Comparison of ENCODE assay signal across 23 cellular contexts in genomic region chr2:119360423-119360966, GRCh38. TPM values are rescaled to one million over a fixed set of nuclear protein-coding genes. Genes with fewer than 3 reads are reported as not detected.
A peak's percentile ranks its signal among the peaks of the same experiment; 100 is the strongest.
DNase-seq lines count a peak whose midpoint lies in the region; ATAC-seq, FAIRE-seq and TF ChIP-seq lines count a peak whose summit lies in the region.
"Had no signal": no experiment of that assay in that cellular context is flagged by ENCODE, and none has a peak within 500 bp of the region (broad histone marks: within the 10 kb centered on the region; RNA-seq: fewer than 3 reads in every experiment).

No MANE protein-coding gene starts in this region.

- intact Hi-C loops in activated CD8-positive, alpha-beta T cell treated with anti-CD3 and anti-CD28 coated beads for 36 hours (cut with micrococcal nuclease): no loop called here
- intact Hi-C loops in IMR-90 (cut with micrococcal nuclease) (no loop called here), K562 (cut with micrococcal nuclease) (no loop called here), posterior cingulate gyrus (cut with DNase I) (no loop called here)

- H2BK15ac ChIP-seq in IMR-90 (ENCODE audit: low read depth, low read length) (no peak overlapping the region), H9 (ENCODE audit: low read depth, low read length) (no peak overlapping the region)

- H3K23me2 ChIP-seq in H9 (ENCODE audit: insufficient read length, low read depth, low read length, poor library complexity, severe bottlenecking): no peaks in the 10 kb centered on the region

- H3K4me2 ChIP-seq in A549 (no peak overlapping the region), IMR-90 (ENCODE audit: low read depth, low read length) (no peak overlapping the region), K562 (ENCODE audit: insufficient read depth, low read length) (no peak overlapping the region), H9 (ENCODE audit: insufficient read depth, insufficient read length, low read length) (no peak overlapping the region)

- H3K27me3 ChIP-seq in IMR-90 (ENCODE audit: control insufficient read depth, insufficient read depth, low read length): no peaks in the 10 kb centered on the region
- H3K27me3 ChIP-seq in K562 (ENCODE audit: control insufficient read depth in 2 of 2, insufficient read depth in 2 of 2, low read length in 2 of 2): no peaks in the 10 kb centered on the region
- H3K27me3 ChIP-seq in H9 (ENCODE audit: insufficient read depth, low read length): no peaks in the 10 kb centered on the region
- H3K27me3 ChIP-seq: BLaER1 treated with 17β-estradiol and CSF1 and Interleukin-3, amounts not matched to agents 10 nM and 100 nM had no signal

- TF ChIP-seq RAD21 in A549 (conservative IDR thresholded peaks at IDR 0.05 in 1 of 2, IDR thresholded peaks at IDR 0.05 in 1 of 2) (no peak), IMR-90 (IDR thresholded peaks at IDR 0.05; ENCODE audit: low read length) (no peak), K562 (CRISPR knock-in tag; conservative IDR thresholded peaks at IDR 0.05 in 1 of 2, IDR thresholded peaks at IDR 0.05 in 1 of 2) (no peak)

- BruUV-seq in IMR-90 (replicated peaks; lab: Mats Ljungman, UMichigan) (no TSS peak), K562 (replicated peaks; lab: Mats Ljungman, UMichigan) (no TSS peak)

- peaks cover 38% of the 10 kb centered on the region for H3K4me1 Mint-ChIP-seq in activated CD8-positive, alpha-beta T cell treated with anti-CD3 and anti-CD28 coated beads for 36 hours (ENCODE audit: low read depth)
- peaks cover 16% of the 10 kb centered on the region for H3K4me1 Mint-ChIP-seq in activated CD8-positive, alpha-beta T cell treated with anti-CD3 and anti-CD28 coated beads, Interleukin-2, amount 10 ng/mL, durations not matched to agents 7 days and 5 days (ENCODE audit: low read depth)
- H3K4me1 Mint-ChIP-seq in H9: peaks cover 15 to 17% of the 10 kb centered on the region in 2 experiments

- H3K9me3 ChIP-seq in A549 (no peaks in the 10 kb centered on the region), IMR-90 (ENCODE audit: control insufficient read depth, insufficient read depth, low read length) (no peaks in the 10 kb centered on the region), K562 (replicated peaks; ENCODE audit: control insufficient read depth, insufficient read depth, low read depth, low read length) (no peaks in the 10 kb centered on the region), H9 (ENCODE audit: control insufficient read depth, low read depth, low read length) (no peaks in the 10 kb centered on the region)
- H3K9me3 ChIP-seq: Caco-2 had no signal

- H3K14ac ChIP-seq in IMR-90 (replicated peaks; ENCODE audit: low read depth, low read length) (no peak overlapping the region), H9 (ENCODE audit: insufficient read depth, low read length) (no peak overlapping the region)

- no peak overlapping the region for H2BK20ac ChIP-seq in IMR-90 (ENCODE audit: low read depth, low read length)
- H2BK20ac ChIP-seq in H9 (ENCODE audit: low read depth, low read length, poor library complexity, severe bottlenecking): no peak overlapping the region

- no peaks in the 10 kb centered on the region for H3K9me3 Mint-ChIP-seq in activated CD8-positive, alpha-beta T cell treated with anti-CD3 and anti-CD28 coated beads for 36 hours
- H3K9me3 Mint-ChIP-seq in activated CD8-positive, alpha-beta T cell treated with anti-CD3 and anti-CD28 coated beads, Interleukin-2, amount 10 ng/mL, durations not matched to agents 7 days and 5 days (ENCODE audit: insufficient read depth): no peaks in the 10 kb centered on the region
- no peaks in the 10 kb centered on the region for H3K9me3 Mint-ChIP-seq in H9
- H3K9me3 Mint-ChIP-seq: CD4-positive, alpha-beta T cell; CD8-positive, alpha-beta T cell had no signal

- no peak overlapping the region for H3K27ac Mint-ChIP-seq in activated CD8-positive, alpha-beta T cell treated with anti-CD3 and anti-CD28 coated beads for 36 hours
- no peak overlapping the region for H3K27ac Mint-ChIP-seq in activated CD8-positive, alpha-beta T cell treated with anti-CD3 and anti-CD28 coated beads, Interleukin-2, amount 10 ng/mL, durations not matched to agents 7 days and 5 days
- H3K27ac Mint-ChIP-seq in H9: no peak overlapping the region
- H3K27ac Mint-ChIP-seq: B cell; CD4-positive, alpha-beta T cell; CD8-positive, alpha-beta T cell had no signal

- peak; percentile 30 for ATAC-seq in activated CD8-positive, alpha-beta T cell treated with anti-CD3 and anti-CD28 coated beads for 36 hours
- ATAC-seq in activated CD8-positive, alpha-beta T cell treated with anti-CD3 and anti-CD28 coated beads, Interleukin-2, amount 10 ng/mL, durations not matched to agents 7 days and 5 days: no peak
- ATAC-seq in A549 (no peak), IMR-90 (ENCODE audit: low read depth) (no peak), K562 (no peak)
- ATAC-seq: CD8-positive, alpha-beta T cell had no signal

- H2AK5ac ChIP-seq in IMR-90 (ENCODE audit: low read depth, low read length) (no peak overlapping the region), H9 (ENCODE audit: insufficient read length, low read length) (no peak overlapping the region)

- H3K9me1 ChIP-seq in IMR-90 (ENCODE audit: insufficient read depth, low read length) (no peaks in the 10 kb centered on the region), K562 (ENCODE audit: control insufficient read depth, insufficient read depth, low read length) (no peaks in the 10 kb centered on the region)

- no peak overlapping the region for H3T11ph ChIP-seq in H9 (ENCODE audit: low read length)

- H3K4me3 Mint-ChIP-seq in activated CD8-positive, alpha-beta T cell treated with anti-CD3 and anti-CD28 coated beads for 36 hours: no peak overlapping the region
- H3K4me3 Mint-ChIP-seq in activated CD8-positive, alpha-beta T cell treated with anti-CD3 and anti-CD28 coated beads, Interleukin-2, amount 10 ng/mL, durations not matched to agents 7 days and 5 days: no peak overlapping the region
- H3K4me3 Mint-ChIP-seq in H9: no peak overlapping the region
- H3K4me3 Mint-ChIP-seq: B cell; CD4-positive, alpha-beta T cell; CD8-positive, alpha-beta T cell had no signal

- H3K79me2 ChIP-seq in K562 (ENCODE audit: control insufficient read depth, insufficient read depth, low read length) (peaks cover 7% of the 10 kb centered on the region; the same call in 2 of the 3 replicates), H9 (ENCODE audit: insufficient read depth, low read length) (no peaks in the 10 kb centered on the region)

- no peak for TF ChIP-seq EP300 in A549 (IDR thresholded peaks at IDR 0.05)
- no peak for TF ChIP-seq EP300 in K562 (IDR thresholded peaks at IDR 0.05; ENCODE audit: low read length)

- H4K20me1 ChIP-seq in IMR-90 (ENCODE audit: insufficient read depth, low read length) (no peaks in the 10 kb centered on the region), K562 (replicated peaks; ENCODE audit: control insufficient read depth, insufficient read depth, low read length) (no peaks in the 10 kb centered on the region), H9 (ENCODE audit: control insufficient read depth, insufficient read depth, insufficient read length) (no peaks in the 10 kb centered on the region)
- H4K20me1 ChIP-seq: BLaER1 treated with 17β-estradiol and CSF1 and Interleukin-3, amounts not matched to agents 10 nM and 100 nM had no signal

- H3K4ac ChIP-seq in IMR-90 (ENCODE audit: low read depth, low read length) (no peak overlapping the region), H9 (ENCODE audit: low read depth, low read length) (no peak overlapping the region)

- H3K36me3 Mint-ChIP-seq in activated CD8-positive, alpha-beta T cell treated with anti-CD3 and anti-CD28 coated beads for 36 hours (ENCODE audit: low read depth): peaks cover 2% of the 10 kb centered on the region
- H3K36me3 Mint-ChIP-seq in activated CD8-positive, alpha-beta T cell treated with anti-CD3 and anti-CD28 coated beads, Interleukin-2, amount 10 ng/mL, durations not matched to agents 7 days and 5 days (ENCODE audit: low read depth): peaks cover 6% of the 10 kb centered on the region
- no peaks in the 10 kb centered on the region; a peak in 1 of 7 replicates for H3K36me3 Mint-ChIP-seq in H9 (ENCODE audit: insufficient read depth in 1 of 3, low read depth in 3 of 3)
- H3K36me3 Mint-ChIP-seq: CD8-positive, alpha-beta T cell had no signal

- H2BK120ac ChIP-seq in IMR-90 (ENCODE audit: low read depth, low read length) (no peak overlapping the region), H9 (ENCODE audit: low read depth, low read length, poor library complexity, severe bottlenecking) (no peak overlapping the region)

- H2BK5ac ChIP-seq in IMR-90 (ENCODE audit: low read depth, low read length, poor library complexity, severe bottlenecking) (no peak overlapping the region), H9 (ENCODE audit: insufficient read length, low read length) (no peak overlapping the region)

- H4K91ac ChIP-seq in IMR-90 (ENCODE audit: insufficient read depth, low read depth, low read length) (no peak overlapping the region), H9 (ENCODE audit: insufficient read length, low read depth, low read length) (no peak overlapping the region)

- H3K9ac ChIP-seq in IMR-90 (ENCODE audit: low read depth, low read length) (no peak overlapping the region), K562 (ENCODE audit: insufficient read depth in 1 of 2, low read depth in 2 of 2, low read length in 2 of 2) (no peak overlapping the region), H9 (ENCODE audit: extremely low read depth, insufficient read length, low read length) (no peak overlapping the region)
- H3K9ac ChIP-seq: BLaER1 treated with 17β-estradiol and CSF1 and Interleukin-3, amounts not matched to agents 10 nM and 100 nM had no signal

- POLR2A ChIA-PET in activated CD8-positive, alpha-beta T cell treated with anti-CD3 and anti-CD28 coated beads for 36 hours (lab: Charles Lee): no interaction called here
- POLR2A ChIA-PET in activated CD8-positive, alpha-beta T cell treated with anti-CD3 and anti-CD28 coated beads, Interleukin-2, amount 10 ng/mL, durations not matched to agents 7 days and 5 days (lab: Charles Lee): no interaction called here
- POLR2A ChIA-PET in A549 (lab: Yijun Ruan, JAX) (no interaction called here), IMR-90 (lab: Charles Lee; ENCODE audit: unreplicated experiment) (interaction anchor here (0.5 kb wide), 1 partner anchor 326 kb away, joined by 3 read pairs; no protein-coding TSS in a partner anchor), K562 (lab: Yijun Ruan, JAX) (interaction anchor here (2.0 kb wide), 1 partner anchor 10 kb away, joined by 4 read pairs; no protein-coding TSS in a partner anchor)

- peaks cover 13% of the 10 kb centered on the region for H3K4me1 ChIP-seq in A549
- H3K4me1 ChIP-seq in IMR-90 (ENCODE audit: control insufficient read depth, insufficient read depth, low read length): no peaks in the 10 kb centered on the region
- no peaks in the 10 kb centered on the region; a peak in 2 of 5 replicates for H3K4me1 ChIP-seq in K562 (replicated peaks in 1 of 2; ENCODE audit: control insufficient read depth in 2 of 2, insufficient read depth in 2 of 2, low read length in 2 of 2)
- no peaks in the 10 kb centered on the region for H3K4me1 ChIP-seq in H9 (ENCODE audit: insufficient read depth, low read length)
- H3K4me1 ChIP-seq: Caco-2 had no signal

- no peak overlapping the region for H2BK12ac ChIP-seq in H9 (ENCODE audit: insufficient read length, low read depth, low read length)

- H2AFZ ChIP-seq in IMR-90 (replicated peaks; ENCODE audit: low read length, poor library complexity): no peak overlapping the region
- H2AFZ ChIP-seq in K562 (ENCODE audit: low read depth, low read length): no peak overlapping the region
- H2AFZ ChIP-seq in H9 (ENCODE audit: low read length): no peak overlapping the region

- FAIRE-seq in A549 (lab: Jason Lieb, UNC) (no peak), K562 (lab: Jason Lieb, UNC) (no peak)
- FAIRE-seq: A204.1, D721Med, G401.6, GM18507 had no signal

- H3K56ac ChIP-seq in IMR-90 (ENCODE audit: extremely low read depth, insufficient read depth, low read length): no peak overlapping the region
- no peak overlapping the region for H3K56ac ChIP-seq in H9 (ENCODE audit: insufficient read length, low read depth, low read length)

- H4K8ac ChIP-seq in IMR-90 (ENCODE audit: low read depth in 2 of 2, low read length in 2 of 2) (no peak overlapping the region), H9 (replicated peaks; ENCODE audit: insufficient read length, low read depth, low read length) (no peak overlapping the region)

- no peak for DNase-seq in activated CD8-positive, alpha-beta T cell treated with anti-CD3 and anti-CD28 coated beads for 36 hours
- no peak for DNase-seq in activated CD8-positive, alpha-beta T cell treated with anti-CD3 and anti-CD28 coated beads, Interleukin-2, amount 10 ng/mL, durations not matched to agents 7 days and 5 days
- no peak for DNase-seq in A549 (ENCODE audit: low read depth in 1 of 2, low spot score in 1 of 2)
- no peak for DNase-seq in IMR-90
- DNase-seq in K562 (ENCODE audit: extremely low read depth in 1 of 4, low spot score in 3 of 4): no peak
- no peak for DNase-seq in H9
- DNase-seq in occipital lobe (lab: John Stamatoyannopoulos, UW): no peak
- DNase-seq in posterior cingulate gyrus: no peak
- DNase-seq: 8988T; AML-193; Caco-2; Calu3; CD4-positive, alpha-beta T cell; CD8-positive, alpha-beta T cell; DMS79 treated with DMSO at 0.1 percent for 48 hours; GF-D8 had no signal

- CTCF ChIA-PET in activated CD8-positive, alpha-beta T cell treated with anti-CD3 and anti-CD28 coated beads for 36 hours (lab: Charles Lee): no interaction called here
- CTCF ChIA-PET in activated CD8-positive, alpha-beta T cell treated with anti-CD3 and anti-CD28 coated beads, Interleukin-2, amount 10 ng/mL, durations not matched to agents 7 days and 5 days (lab: Charles Lee): no interaction called here
- CTCF ChIA-PET in A549 (lab: Yijun Ruan, JAX): interaction anchor here (0.8 kb wide), 1 partner anchor 69 kb away, joined by 3 read pairs; no protein-coding TSS in a partner anchor
- CTCF ChIA-PET in IMR-90 (lab: Yijun Ruan, JAX): no interaction called here
- CTCF ChIA-PET in K562 (lab: Yijun Ruan, JAX; ENCODE audit: low intra/inter-chr PET ratio): no interaction called here

- H3K27ac ChIP-seq in A549: no peak overlapping the region
- H3K27ac ChIP-seq in IMR-90 (ENCODE audit: insufficient read depth, low read length): no peak overlapping the region
- no peak overlapping the region for H3K27ac ChIP-seq in K562 (ENCODE audit: extremely low read depth, low read depth, low read length)
- no peak overlapping the region for H3K27ac ChIP-seq in H9 (ENCODE audit: insufficient read length, low read depth, low read length)
- H3K27ac ChIP-seq: BLaER1 treated with 17β-estradiol and CSF1 and Interleukin-3, amounts not matched to agents 10 nM and 100 nM; C4-2B had no signal

- WGBS in A549 (ENCODE audit: missing lambda C conversion rate): 94% methylated on average over 2 of the region's 2 CpGs
- WGBS in IMR-90 (ENCODE audit: extremely low coverage in 2 of 2, insufficient read length in 1 of 2), 2 experiments: no CpG with 5 or more reads among the region's 2 CpGs
- 75% methylated on average over 1 of the region's 2 CpGs for WGBS in K562 (ENCODE audit: insufficient coverage, low coverage, missing lambda C conversion rate)
- no CpG with 5 or more reads among the region's 2 CpGs for WGBS in H9 (ENCODE audit: extremely low coverage, insufficient read length, low lambda C conversion rate)

- H3K79me1 ChIP-seq in IMR-90 (ENCODE audit: low read depth in 1 of 2, low read length in 2 of 2) (peaks cover 14% of the 10 kb centered on the region in 2 experiments), H9 (ENCODE audit: insufficient read depth, low read depth, low read length, poor library complexity, severe bottlenecking) (no peaks in the 10 kb centered on the region)

- no peak overlapping the region for H3K18ac ChIP-seq in IMR-90 (ENCODE audit: low read depth, low read length)
- no peak overlapping the region for H3K18ac ChIP-seq in H9 (ENCODE audit: insufficient read length, low read depth, low read length)

- H3K4me3 ChIP-seq in A549 (no peak overlapping the region), IMR-90 (ENCODE audit: insufficient read depth, low read depth, low read length) (no peak overlapping the region), K562 (no peak overlapping the region)
- H3K4me3 ChIP-seq: BLaER1 treated with 17β-estradiol and CSF1 and Interleukin-3, amounts not matched to agents 10 nM and 100 nM had no signal

- in situ Hi-C loops in IMR-90 (cut with MboI; ENCODE audit: low sequenced_read_pairs) (no loop called here), K562 (cut with MboI) (no loop called here)

- no peaks in the 10 kb centered on the region for H3K27me3 Mint-ChIP-seq in activated CD8-positive, alpha-beta T cell treated with anti-CD3 and anti-CD28 coated beads for 36 hours
- no peaks in the 10 kb centered on the region for H3K27me3 Mint-ChIP-seq in activated CD8-positive, alpha-beta T cell treated with anti-CD3 and anti-CD28 coated beads, Interleukin-2, amount 10 ng/mL, durations not matched to agents 7 days and 5 days (ENCODE audit: low read depth)
- H3K27me3 Mint-ChIP-seq in H9 (ENCODE audit: low read depth): no peaks in the 10 kb centered on the region
- H3K27me3 Mint-ChIP-seq: B cell; CD4-positive, alpha-beta T cell had no signal

- H4K5ac ChIP-seq in IMR-90 (ENCODE audit: low read depth, low read length): no peak overlapping the region
- no peak overlapping the region for H4K5ac ChIP-seq in H9 (ENCODE audit: insufficient read length, low read depth, low read length)

- H3K23ac ChIP-seq in IMR-90 (ENCODE audit: low read depth, low read length) (no peak overlapping the region), H9 (ENCODE audit: insufficient read length, low read depth, low read length) (no peak overlapping the region)

- TF ChIP-seq POLR2A in A549 (IDR thresholded peaks at IDR 0.05; ENCODE audit: low read length) (no peak), IMR-90 (IDR thresholded peaks at IDR 0.05; ENCODE audit: low read depth, low read length) (no peak), K562 (conservative IDR thresholded peaks at IDR 0.05) (no peak)

- H3K36me3 ChIP-seq in IMR-90 (ENCODE audit: control insufficient read depth, insufficient read depth, low read length) (no peaks in the 10 kb centered on the region), K562 (ENCODE audit: control insufficient read depth, insufficient read depth, low read length) (no peaks in the 10 kb centered on the region)

- dilution Hi-C loops in IMR-90 (cut with HindIII; ENCODE audit: low sequenced_read_pairs, unreplicated experiment): no loop called here

- TF ChIP-seq CTCF in activated CD8-positive, alpha-beta T cell treated with anti-CD3 and anti-CD28 coated beads for 36 hours (IDR thresholded peaks at IDR 0.05): no peak
- TF ChIP-seq CTCF in A549 (IDR thresholded peaks at IDR 0.05) (no peak), IMR-90 (conservative IDR thresholded peaks at IDR 0.05; ENCODE audit: low read depth, low read length) (no peak), K562 (IDR thresholded peaks at IDR 0.05 in 2 of 3, conservative IDR thresholded peaks at IDR 0.05 in 1 of 3; ENCODE audit: insufficient read depth in 2 of 3, low read depth in 1 of 3, low read length in 3 of 3) (no peak), H9 (conservative IDR thresholded peaks at IDR 0.05) (no peak)

- H2AK9ac ChIP-seq in IMR-90 (replicated peaks; ENCODE audit: low read depth, low read length, poor library complexity): no peak overlapping the region

RNA-seq across cellular contexts. Expression of gene C2orf76, which starts 6.1 kb away (rescaled TPM):
- total RNA-seq in activated CD8-positive, alpha-beta T cell treated with anti-CD3 and anti-CD28 coated beads for 36 hours: 10 to 100 TPM in 1 of 2 experiments, 1 to 10 TPM in 1; 9.6 to 11.5 TPM
- 1 to 10 TPM; 5.8 to 6.6 TPM for total RNA-seq in activated CD8-positive, alpha-beta T cell treated with anti-CD3 and anti-CD28 coated beads, Interleukin-2, amount 10 ng/mL, durations not matched to agents 7 days and 5 days
- 34.3 and 38.8 TPM in 2 replicates for polyA plus RNA-seq in A549 (2011; rRNA removed)
- 6.7 and 7.4 TPM in 2 replicates for polyA plus RNA-seq in A549 (2012; cell fraction: cytosol; rRNA removed)
- polyA plus RNA-seq in A549 (2012; cell fraction: nucleus; rRNA removed): 1.3 and 2.4 TPM in 2 replicates
- polyA plus RNA-seq in A549 (2017; fragmentation: RNase III; extraction: RNeasy Plus Mini Kit Qiagen cat#74134 plus additional on column Dnase treatment): 14.2 to 17.7 TPM (median 16.6 TPM) in 3 replicates
- polyA minus RNA-seq in A549 (2011; rRNA and poly(A)+ RNA removed): 3.0 and 4.7 TPM in 2 replicates
- total RNA-seq in IMR-90 (2012; rRNA removed): 9.7 and 10.6 TPM in 2 replicates
- 8.9 and 12.6 TPM in 2 replicates for polyA plus RNA-seq in IMR-90 (2012; rRNA removed)
- 1.6 and 2.5 TPM in 2 replicates for polyA plus RNA-seq in IMR-90 (2012; cell fraction: cytosol; rRNA removed)
- polyA plus RNA-seq in IMR-90 (2012; cell fraction: nucleus; rRNA removed; ENCODE audit: low replicate concordance): 0.42 and 3.5 TPM in 2 replicates
- 4.1 and 6.2 TPM in 2 replicates for total RNA-seq in K562 (2011; cell fraction: chromatin; rRNA removed; ENCODE audit: low replicate concordance)
- total RNA-seq in K562 (2011; cell fraction: nucleolus; rRNA removed): 2.3 and 3.3 TPM in 2 replicates
- total RNA-seq in K562 (2011; cell fraction: nucleoplasm; rRNA removed): 4.6 and 5.0 TPM in 2 replicates
- total RNA-seq in K562 (2014; rRNA removed): 4.8 and 8.9 TPM in 2 replicates
- total RNA-seq in K562 (2014; rRNA removed; fragmentation: Illumina TruSeq; extraction: Trizol): 12.0 and 15.6 TPM in 2 replicates
- total RNA-seq in K562 (2015; rRNA removed; fragmentation: Illumina TruSeq; extraction: Trizol): 11.7 and 14.5 TPM in 2 replicates
- 8.6 and 8.7 TPM in 2 replicates for total RNA-seq in K562 (2021)
- 12.4 and 15.7 TPM in 2 replicates for polyA plus RNA-seq in K562 (2011; rRNA removed)
- polyA plus RNA-seq in K562 (2011; cell fraction: cytosol; rRNA removed): 3.1 and 5.8 TPM in 2 replicates
- 6.5 and 8.1 TPM in 2 replicates for polyA plus RNA-seq in K562 (2011; cell fraction: nucleus; rRNA removed)
- 6.5 and 19.3 TPM in 2 replicates for polyA plus RNA-seq in K562 (2012)
- polyA plus RNA-seq in K562 (2014; fragmentation: Illumina TruSeq; extraction: Trizol): 15.1 and 15.2 TPM in 2 replicates
- 10 to 100 TPM; 26.1 to 26.2 TPM for polyA plus RNA-seq in K562 (2014; fragmentation: Nextera tagmentation; extraction: Ambion mirVana)
- 13.4 and 14.4 TPM in 2 replicates for polyA plus RNA-seq in K562 (2014; rRNA removed)
- polyA minus RNA-seq in K562 (2011; rRNA and poly(A)+ RNA removed): 4.4 and 6.0 TPM in 2 replicates
- 1.4 and 3.0 TPM in 2 replicates for polyA minus RNA-seq in K562 (2011; cell fraction: cytosol; rRNA and poly(A)+ RNA removed)
- 3.0 and 4.1 TPM in 2 replicates for polyA minus RNA-seq in K562 (2011; cell fraction: nucleus; rRNA and poly(A)+ RNA removed)
- total RNA-seq in H9 (2021): 5.7 and 7.7 TPM in 2 replicates
- total RNA-seq in occipital lobe: 9.8 TPM

RNA-seq across cellular contexts. Expression of gene DBI, which starts 6.3 kb away (rescaled TPM):
- 100 to 1,000 TPM; 142 to 143 TPM for total RNA-seq in activated CD8-positive, alpha-beta T cell treated with anti-CD3 and anti-CD28 coated beads for 36 hours
- total RNA-seq in activated CD8-positive, alpha-beta T cell treated with anti-CD3 and anti-CD28 coated beads, Interleukin-2, amount 10 ng/mL, durations not matched to agents 7 days and 5 days: 100 to 1,000 TPM; 192 TPM
- polyA plus RNA-seq in A549 (2011; rRNA removed) (260 and 339 TPM in 2 replicates), A549 (2017; fragmentation: RNase III; extraction: RNeasy Plus Mini Kit Qiagen cat#74134 plus additional on column Dnase treatment) (641 to 829 TPM (median 823 TPM) in 3 replicates), IMR-90 (2012; rRNA removed) (243 and 278 TPM in 2 replicates), K562 (2011; rRNA removed) (134 and 135 TPM in 2 replicates), K562 (2014; fragmentation: Illumina TruSeq; extraction: Trizol) (159 and 194 TPM in 2 replicates), K562 (2014; fragmentation: Nextera tagmentation; extraction: Ambion mirVana) (100 to 1,000 TPM; 406 to 443 TPM), K562 (2014; rRNA removed) (186 and 194 TPM in 2 replicates)
- polyA plus RNA-seq in A549 (2012; cell fraction: cytosol; rRNA removed): 295 and 328 TPM in 2 replicates
- polyA plus RNA-seq in A549 (2012; cell fraction: nucleus; rRNA removed): 73.1 and 87.0 TPM in 2 replicates
- polyA minus RNA-seq in A549 (2011; rRNA and poly(A)+ RNA removed): 77.3 and 84.1 TPM in 2 replicates
- total RNA-seq in IMR-90 (2012; rRNA removed) (42.5 and 69.7 TPM in 2 replicates), K562 (2014; rRNA removed) (65.0 and 71.6 TPM in 2 replicates), K562 (2014; rRNA removed; fragmentation: Illumina TruSeq; extraction: Trizol) (195 and 198 TPM in 2 replicates), K562 (2015; rRNA removed; fragmentation: Illumina TruSeq; extraction: Trizol) (230 and 236 TPM in 2 replicates), K562 (2021) (52.4 and 55.8 TPM in 2 replicates), H9 (2021) (127 and 128 TPM in 2 replicates), occipital lobe (32.1 TPM)
- polyA plus RNA-seq in IMR-90 (2012; cell fraction: cytosol; rRNA removed): 47.9 and 61.2 TPM in 2 replicates
- 17.8 and 65.1 TPM in 2 replicates for polyA plus RNA-seq in IMR-90 (2012; cell fraction: nucleus; rRNA removed; ENCODE audit: low replicate concordance)
- 11.4 and 13.4 TPM in 2 replicates for total RNA-seq in K562 (2011; cell fraction: chromatin; rRNA removed; ENCODE audit: low replicate concordance)
- 17.2 and 21.8 TPM in 2 replicates for total RNA-seq in K562 (2011; cell fraction: nucleolus; rRNA removed)
- 17.8 and 26.2 TPM in 2 replicates for total RNA-seq in K562 (2011; cell fraction: nucleoplasm; rRNA removed)
- polyA plus RNA-seq in K562 (2011; cell fraction: cytosol; rRNA removed): 42.1 and 73.6 TPM in 2 replicates
- polyA plus RNA-seq in K562 (2011; cell fraction: nucleus; rRNA removed): 21.9 and 37.3 TPM in 2 replicates
- polyA plus RNA-seq in K562 (2012): 85.6 and 165 TPM in 2 replicates
- polyA minus RNA-seq in K562 (2011; rRNA and poly(A)+ RNA removed): 36.8 and 42.2 TPM in 2 replicates
- polyA minus RNA-seq in K562 (2011; cell fraction: cytosol; rRNA and poly(A)+ RNA removed): 12.3 and 16.1 TPM in 2 replicates
- 14.5 and 23.5 TPM in 2 replicates for polyA minus RNA-seq in K562 (2011; cell fraction: nucleus; rRNA and poly(A)+ RNA removed)

Comparison
In these comparisons a context has a peak if more than half of its experiments do, and no peak if none do; other contexts are left out.
1. POLR2A ChIA-PET loops: an anchor here in IMR-90 (0.5 kb wide) and K562 (2.0 kb wide); none called in activated CD8-positive, alpha-beta T cell treated with anti-CD3 and anti-CD28 coated beads for 36 hours, activated CD8-positive, alpha-beta T cell treated with anti-CD3 and anti-CD28 coated beads, Interleukin-2, amount 10 ng/mL, durations not matched to agents 7 days and 5 days and A549.